7 cellular contexts compared by ENCODE assay signal in the genomic region with DNA sequence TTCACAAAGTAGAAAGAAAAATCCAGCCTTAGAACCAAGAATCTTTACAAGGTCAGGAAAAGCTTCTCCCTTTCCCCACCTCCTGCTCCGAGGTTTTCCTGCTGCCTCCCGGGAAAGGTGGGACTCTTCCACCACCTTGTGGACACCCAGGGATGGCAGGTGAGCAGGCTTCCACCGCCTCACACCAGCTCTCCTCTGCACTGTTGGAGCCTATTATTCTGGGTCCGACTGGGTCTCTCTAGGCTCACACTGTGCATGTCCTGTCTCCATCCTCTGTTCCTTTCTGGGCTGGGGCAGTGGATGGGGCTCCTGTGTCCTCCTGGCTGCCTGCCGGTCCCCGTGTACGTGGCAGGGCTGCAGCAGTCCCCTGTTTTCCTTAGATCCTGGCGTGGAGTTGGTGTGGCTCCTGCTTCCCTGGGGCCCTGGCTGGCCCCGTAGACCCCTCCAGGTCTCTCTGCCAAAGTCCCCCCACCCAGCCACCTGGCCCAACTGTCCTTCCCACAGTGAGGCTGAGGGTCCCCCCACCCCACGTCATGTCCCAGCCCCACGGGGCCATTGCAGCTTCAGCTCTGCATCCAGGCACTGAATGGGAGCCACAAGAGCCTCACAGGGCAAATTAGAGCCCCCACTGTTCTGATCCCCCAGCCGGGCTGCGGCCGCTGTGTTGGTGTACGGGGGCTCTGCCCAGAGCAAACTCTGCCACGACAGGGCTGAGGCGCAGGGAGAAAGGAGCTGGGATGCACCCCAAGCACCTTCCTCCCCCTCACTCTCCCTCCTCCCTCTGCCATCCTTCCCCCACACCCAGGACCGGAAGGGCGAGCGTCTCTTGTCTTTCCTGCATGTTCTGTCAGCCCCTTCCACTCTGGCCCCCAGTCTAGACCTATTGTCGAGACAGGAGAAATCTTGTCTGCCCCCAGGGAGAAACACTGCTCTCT. TPM values are rescaled to one million over a fixed set of nuclear protein-coding genes. Genes with fewer than 3 reads are reported as not detected.
DNase-seq lines count a peak whose midpoint lies in the region; ATAC-seq and TF ChIP-seq lines count a peak whose summit lies in the region.

No MANE protein-coding gene starts in this region.

- 26 to 28% (median 27%) methylated on average over 18 to 21 of the region's 21 CpGs for WGBS in spleen, 5 donors

- peaks cover 17% of the 10 kb centered on the region for H3K4me1 ChIP-seq in iPS-15b (ENCODE audit: control insufficient read depth, insufficient read depth, low read length)
- H3K4me1 ChIP-seq in spleen: peaks cover 7 to 45% (median 27%) of the 10 kb centered on the region in 6 donors

- no peaks in the 10 kb centered on the region for H3K9me3 ChIP-seq in iPS-15b (ENCODE audit: control insufficient read depth, insufficient read depth, low read length)
- H3K9me3 ChIP-seq in spleen: peaks cover 0 to 9% (median 6%) of the 10 kb centered on the region in 8 donors

- peaks cover 13% of the 10 kb centered on the region for H3K27me3 ChIP-seq in iPS-15b (ENCODE audit: control insufficient read depth, insufficient read depth, low read length)
- peaks cover 0 to 64% (median 24%) of the 10 kb centered on the region in 7 donors for H3K27me3 ChIP-seq in spleen (replicated peaks in 1 of 7)

- peak overlapping the region; percentile 24 for H3K9ac ChIP-seq in iPS-15b (ENCODE audit: low read depth, low read length)

- no peak overlapping the region for H3K4me3 ChIP-seq in iPS-15b (ENCODE audit: low read depth, low read length)
- no peak overlapping the region for H3K4me3 ChIP-seq in spleen

- POLR2A ChIA-PET in GM10248 (lab: Yijun Ruan, JAX): no interaction called here

- TF ChIP-seq POLR2A in spleen (IDR thresholded peaks at IDR 0.05): no peak

- intact Hi-C loops in spleen (cut with DNase I; ENCODE audit: low total_unique reads): loop anchor here (10.0 kb wide), 1 partner anchor 300 kb away; no protein-coding TSS in a partner anchor

- ATAC-seq in GM21367 (IDR thresholded peaks at IDR 0.05; ENCODE audit: unreplicated experiment): no peak

- H3K27ac ChIP-seq in spleen: no peak overlapping the region

- CTCF ChIA-PET in GM10248 (lab: Yijun Ruan, JAX): interaction anchor here (0.7 to 4.5 kb wide), 36 partner anchors 9 to 402 kb away, joined by 3 to 116 read pairs (median 4); no protein-coding TSS in a partner anchor

- DNase-seq in GM10248 (ENCODE audit: extremely low spot score) (peak; percentile 76), NCI-H1092 (lab: John Stamatoyannopoulos, UW) (peak; percentile 71), T-helper 1 cell (peak in 4 of 5 donors; percentile 23 to 43 (median 32)), brain pericyte (ENCODE audit: low read depth, low spot score) (peak; percentile 40), spleen (peak; percentile 82)

- TF ChIP-seq CTCF in GM10248 (IDR thresholded peaks at IDR 0.05; ENCODE audit: control extremely low read depth, extremely low read depth, low read depth, missing control alignments) (peak; percentile 83), spleen (IDR thresholded peaks at IDR 0.05 in 8 of 11, conservative IDR thresholded peaks at IDR 0.05 in 3 of 11) (peak; percentile 59 to 88 (median 77))

- H3K36me3 ChIP-seq in iPS-15b (ENCODE audit: control insufficient read depth, insufficient read depth, low read length): no peaks in the 10 kb centered on the region
- no peaks in the 10 kb centered on the region for H3K36me3 ChIP-seq in spleen

RNA-seq across cellular contexts. Expression of a gene that starts 3.3 kb away (rescaled TPM):
- total RNA-seq in spleen: 1 to 10 TPM; 2.2 to 3.3 (median 2.9) TPM
- 1 to 10 TPM; 1.3 to 2.9 (median 1.4) TPM for polyA plus RNA-seq in spleen

Comparison
In these comparisons a context has a peak if more than half of its experiments do, and no peak if none do; other contexts are left out.
1. DNase-seq: peak in every context shown above with its lines; median percentile 82 in spleen; 76 in GM10248; 71 in NCI-H1092; 40 in brain pericyte; 32 in T-helper 1 cell.